Comparison of ENCODE assay signal across 1 cellular context in genomic region chr1:9066945-9067807, GRCh38.
TF ChIP-seq lines count a peak whose summit lies in the region.

No MANE protein-coding gene starts in this region.

TF ChIP-seq in IMR-90, 13 proteins besides CTCF, POLR2A, EP300 and RAD21 (continued from another document):
- peak; percentile 85 for TF ChIP-seq USF2 (IDR thresholded peaks at IDR 0.05; ENCODE audit: low read depth, low read length)
- TF ChIP-seq MAFK (IDR thresholded peaks at IDR 0.05; ENCODE audit: low read depth, low read length), result no peak
- TF ChIP-seq CHD1 (IDR thresholded peaks at IDR 0.05; ENCODE audit: low read depth, low read length), result no peak
- peak; percentile 48; the same call in 1 of the 2 replicates for TF ChIP-seq MAZ (IDR thresholded peaks at IDR 0.05; ENCODE audit: borderline replicate concordance, low read depth, low read length)
- TF ChIP-seq MXI1 (IDR thresholded peaks at IDR 0.05; ENCODE audit: borderline replicate concordance, low read depth, low read length), result peak; percentile 95
- TF ChIP-seq RFX5 (IDR thresholded peaks at IDR 0.05; ENCODE audit: low read depth, low read length), result no peak
- no peak for TF ChIP-seq SMC3 (IDR thresholded peaks at IDR 0.05; ENCODE audit: low read depth, low read length)
- peak; percentile 60; the same call in 1 of the 2 replicates for TF ChIP-seq FOS (IDR thresholded peaks at IDR 0.05; ENCODE audit: low read depth, low read length)
- TF ChIP-seq NFE2L2 (IDR thresholded peaks at IDR 0.05; ENCODE audit: low read depth, low read length), result peak; percentile 8; the same call in 1 of the 2 replicates
- peak; percentile 51; the same call in 1 of the 2 replicates for TF ChIP-seq BHLHE40 (IDR thresholded peaks at IDR 0.05; ENCODE audit: low read depth, low read length)
- TF ChIP-seq RCOR1 (IDR thresholded peaks at IDR 0.05; ENCODE audit: insufficient replicate concordance, low read length), result no peak
- no peak for TF ChIP-seq ELK1 (IDR thresholded peaks at IDR 0.05; ENCODE audit: borderline replicate concordance, low read depth, low read length)
